In genomic region chr2:131030478-131030971, GRCh38 we compare ENCODE assay signal across 23 cellular contexts.
DNase-seq lines count a peak whose midpoint lies in the region; ATAC-seq, FAIRE-seq and TF ChIP-seq lines count a peak whose summit lies in the region.
"Had no signal": no experiment of that assay in that cellular context is flagged by ENCODE, and none has a peak within 500 bp of the region (broad histone marks: within the 10 kb centered on the region; RNA-seq: fewer than 3 reads in every experiment).

No MANE protein-coding gene starts in this region.

- 0 out of 2 replicates have a peak, but pooled peaks cover 3% of the 10 kb centered on the region for H4K20me1 ChIP-seq in K562 (replicated peaks; ENCODE audit: control insufficient read depth, insufficient read depth, low read length)

- CTCF ChIA-PET in K562 (lab: Yijun Ruan, JAX; ENCODE audit: low intra/inter-chr PET ratio) = no interaction called here

- H3K27me3 ChIP-seq in cardiac muscle cell (peaks cover 9% of the 10 kb centered on the region), K562 (ENCODE audit: control insufficient read depth in 2 of 2, insufficient read depth in 2 of 2, low read length in 2 of 2) (peaks cover under 1 to 35% of the 10 kb centered on the region in 2 experiments; a peak in 3 of 5 replicates), lower lobe of right lung (ENCODE audit: low read depth) (peaks cover 12% of the 10 kb centered on the region)
- H3K27me3 ChIP-seq: ascending aorta, pancreas, uterus had no signal

- TF ChIP-seq EP300 in K562 (IDR thresholded peaks at IDR 0.05; ENCODE audit: low read length) = no peak

- H3K4me3 ChIP-seq in cardiac muscle cell = no peak overlapping the region
- H3K4me3 ChIP-seq in K562 = no peak overlapping the region
- no peak overlapping the region for H3K4me3 ChIP-seq in lower lobe of right lung
- H3K4me3 ChIP-seq: ascending aorta, pancreas, uterus had no signal

- no peak for TF ChIP-seq RAD21 in K562 (CRISPR knock-in tag; conservative IDR thresholded peaks at IDR 0.05 in 1 of 2, IDR thresholded peaks at IDR 0.05 in 1 of 2)

- 3% methylated on average over 13 of the region's 13 CpGs for WGBS in K562 (ENCODE audit: insufficient coverage, low coverage, missing lambda C conversion rate)

- peak; percentile 30; the same call in 2 of the 3 replicates for ATAC-seq in K562
- no peak for ATAC-seq in lower lobe of right lung
- ATAC-seq in GM21515 (IDR thresholded peaks at IDR 0.05; ENCODE audit: unreplicated experiment) = no peak

- H3K9me3 ChIP-seq in cardiac muscle cell (ENCODE audit: low read depth) = no peaks in the 10 kb centered on the region
- no peaks in the 10 kb centered on the region for H3K9me3 ChIP-seq in K562 (replicated peaks; ENCODE audit: control insufficient read depth, insufficient read depth, low read depth, low read length)
- H3K9me3 ChIP-seq in lower lobe of right lung = no peaks in the 10 kb centered on the region
- H3K9me3 ChIP-seq: ascending aorta, pancreas, uterus had no signal

- peak overlapping the region in 1 of 2 experiments; percentile 35; a peak in 1 of 4 replicates for H3K9ac ChIP-seq in K562 (ENCODE audit: insufficient read depth in 1 of 2, low read depth in 2 of 2, low read length in 2 of 2)

- TF ChIP-seq POLR2A in K562 (conservative IDR thresholded peaks at IDR 0.05) = no peak

- no peak for TF ChIP-seq CTCF in cardiac muscle cell (IDR thresholded peaks at IDR 0.05; ENCODE audit: low read depth, low read length)
- no peak for TF ChIP-seq CTCF in K562 (IDR thresholded peaks at IDR 0.05 in 2 of 3, conservative IDR thresholded peaks at IDR 0.05 in 1 of 3; ENCODE audit: insufficient read depth in 2 of 3, low read depth in 1 of 3, low read length in 3 of 3)
- TF ChIP-seq CTCF in lower lobe of right lung (IDR thresholded peaks at IDR 0.05) = no peak

- H3K36me3 ChIP-seq in cardiac muscle cell (no peaks in the 10 kb centered on the region), K562 (ENCODE audit: control insufficient read depth, insufficient read depth, low read length) (no peaks in the 10 kb centered on the region), lower lobe of right lung (no peaks in the 10 kb centered on the region)
- H3K36me3 ChIP-seq: ascending aorta, pancreas, uterus had no signal

- intact Hi-C loops in cardiac septum (cut with DNase I) = no loop called here
- intact Hi-C loops in K562 (cut with micrococcal nuclease) = loop anchor here (10.0 kb wide), 1 partner anchor 1436 kb away; no protein-coding TSS in a partner anchor
- intact Hi-C loops in lower lobe of right lung (cut with DNase I) = no loop called here

- H3K4me2 ChIP-seq in K562 (ENCODE audit: insufficient read depth, low read length) = no peak overlapping the region

- H2AFZ ChIP-seq in K562 (ENCODE audit: low read depth, low read length) = no peak overlapping the region

- in situ Hi-C loops in K562 (cut with MboI) = no loop called here

- no peaks in the 10 kb centered on the region for H3K79me2 ChIP-seq in K562 (ENCODE audit: control insufficient read depth, insufficient read depth, low read length)

- H3K9me1 ChIP-seq in K562 (ENCODE audit: control insufficient read depth, insufficient read depth, low read length) = no peaks in the 10 kb centered on the region

- POLR2A ChIA-PET in K562 (lab: Yijun Ruan, JAX) = no interaction called here

- H3K27ac ChIP-seq in cardiac muscle cell (peak overlapping the region; percentile 15), K562 (ENCODE audit: extremely low read depth, low read depth, low read length) (no peak overlapping the region), lower lobe of right lung (peak overlapping the region; percentile 36)
- H3K27ac ChIP-seq: ascending aorta, pancreas, uterus, VCaP had no signal

- BruUV-seq in K562 (replicated peaks; lab: Mats Ljungman, UMichigan) = no TSS peak

- H3K4me1 ChIP-seq in cardiac muscle cell (ENCODE audit: low read depth) (peaks cover 28% of the 10 kb centered on the region), K562 (replicated peaks in 1 of 2; ENCODE audit: control insufficient read depth in 2 of 2, insufficient read depth in 2 of 2, low read length in 2 of 2) (no peaks in the 10 kb centered on the region; a peak in 1 of 5 replicates), lower lobe of right lung (no peaks in the 10 kb centered on the region)
- H3K4me1 ChIP-seq: ascending aorta, pancreas, uterus had no signal

- DNase-seq in cardiac muscle cell (ENCODE audit: low read depth in 1 of 2, low spot score in 1 of 2) = peak in 1 of 2 donors; percentile 73
- no peak for DNase-seq in cardiac septum (ENCODE audit: low spot score)
- DNase-seq in K562 (ENCODE audit: extremely low read depth in 1 of 4, low spot score in 3 of 4) = no peak
- no peak for DNase-seq in lower lobe of right lung
- DNase-seq in ureter (ENCODE audit: low spot score) = peak; percentile 34
- DNase-seq in NCI-H446 (lab: John Stamatoyannopoulos, UW) = no peak
- DNase-seq in NCI-H2227 (lab: John Stamatoyannopoulos, UW; ENCODE audit: unreplicated experiment) = no peak
- DNase-seq: erythroblast; Kasumi-1; NCI-H1436; NCI-H82; pancreas; stimulated activated naive CD4-positive, alpha-beta T cell treated with Interleukin-2 at 50 U/mL for 16 hours; T-helper 1 cell; uterus had no signal

- no peak for FAIRE-seq in K562 (lab: Jason Lieb, UNC)
- FAIRE-seq: D721Med, GM18507, GM19239, islet of Langerhans, pancreas, RCC 7860 had no signal

TF ChIP-seq in K562, 482 proteins besides CTCF, POLR2A, EP300 and RAD21:
- TF ChIP-seq ZFPM2 (CRISPR knock-in tag; IDR thresholded peaks at IDR 0.05) (no peak), SNIP1 (IDR thresholded peaks at IDR 0.05; ENCODE audit: low read depth) (no peak), DIDO1 (tag; IDR thresholded peaks at IDR 0.05; ENCODE audit: low read depth) (no peak), STAT5B (CRISPR knock-in tag; IDR thresholded peaks at IDR 0.05) (no peak), ATF7 (IDR thresholded peaks at IDR 0.05) (no peak), ELF2 (CRISPR knock-in tag; IDR thresholded peaks at IDR 0.05) (no peak), POLR3G (IDR thresholded peaks at IDR 0.05; ENCODE audit: extremely low read depth, insufficient read length, insufficient replicate concordance) (no peak), ZNF668 (CRISPR knock-in tag; IDR thresholded peaks at IDR 0.05) (no peak)
